ENCODE assay signal across 8 cellular contexts in genomic region chr13:32650705-32651311, GRCh38.
DNase-seq lines count a peak whose midpoint lies in the region; ATAC-seq and TF ChIP-seq lines count a peak whose summit lies in the region.

No MANE protein-coding gene starts in this region.

- peaks cover 42% of the 10 kb centered on the region for H3K36me3 Mint-ChIP-seq in activated T-cell treated with anti-CD3 and anti-CD28 coated beads, Interleukin-2, amount 50 U/mL, for 24 hours (ENCODE audit: low read depth)

- H3K23ac ChIP-seq in trophoblast cell (ENCODE audit: low read length), result no peak overlapping the region

- WGBS in trophoblast cell (ENCODE audit: extremely low coverage, insufficient coverage, insufficient read length), result no CpG with 5 or more reads among the region's 3 CpGs

- no peak overlapping the region for H4K12ac ChIP-seq in trophoblast cell (ENCODE audit: low read depth, low read length)

- H2BK120ac ChIP-seq in trophoblast cell (ENCODE audit: insufficient read depth, low read length, poor library complexity), result no peak overlapping the region

- H3K4me3 ChIP-seq in foreskin fibroblast (ENCODE audit: low read depth in 1 of 2, low read length in 2 of 2) (no peak overlapping the region), trophoblast cell (ENCODE audit: low read depth, low read length) (no peak overlapping the region), vagina (no peak overlapping the region)

- H3K4me2 ChIP-seq in trophoblast cell (ENCODE audit: low read length), result no peak overlapping the region

- no peaks in the 10 kb centered on the region for H3K27me3 ChIP-seq in trophoblast cell (ENCODE audit: insufficient read depth, low read length)
- no peaks in the 10 kb centered on the region for H3K27me3 ChIP-seq in vagina

- no peaks in the 10 kb centered on the region for H3K79me2 ChIP-seq in trophoblast cell (ENCODE audit: control insufficient read depth, insufficient read depth, low read length, poor library complexity)

- no peaks in the 10 kb centered on the region for H3K27me3 Mint-ChIP-seq in activated T-cell treated with anti-CD3 and anti-CD28 coated beads, Interleukin-2, amount 50 U/mL, for 24 hours

- peak overlapping the region; percentile 33 for H3K4me3 Mint-ChIP-seq in activated T-cell treated with anti-CD3 and anti-CD28 coated beads, Interleukin-2, amount 50 U/mL, for 24 hours

- no peak overlapping the region for H3K9ac ChIP-seq in trophoblast cell (ENCODE audit: low read length)

- H3K9me3 ChIP-seq in trophoblast cell (ENCODE audit: insufficient read depth, low read depth, low read length) (no peaks in the 10 kb centered on the region), vagina (no peaks in the 10 kb centered on the region)

- H4K8ac ChIP-seq in trophoblast cell (ENCODE audit: low read depth, low read length), result no peak overlapping the region

- H3K4me1 Mint-ChIP-seq in activated T-cell treated with anti-CD3 and anti-CD28 coated beads, Interleukin-2, amount 50 U/mL, for 24 hours (ENCODE audit: low read depth), result peaks cover 61% of the 10 kb centered on the region

- H2AK5ac ChIP-seq in trophoblast cell (ENCODE audit: low read length), result no peak overlapping the region

- H3K4me1 ChIP-seq in trophoblast cell (ENCODE audit: control insufficient read depth in 1 of 2, insufficient read depth in 2 of 2, low read length in 2 of 2) (no peaks in the 10 kb centered on the region), vagina (peaks cover 32% of the 10 kb centered on the region)

- H2AFZ ChIP-seq in trophoblast cell (ENCODE audit: insufficient read depth, low read length, poor library complexity), result no peak overlapping the region

- H3K9me3 Mint-ChIP-seq in activated T-cell treated with anti-CD3 and anti-CD28 coated beads, Interleukin-2, amount 50 U/mL, for 24 hours, result peaks cover 10% of the 10 kb centered on the region

- H2BK12ac ChIP-seq in trophoblast cell (ENCODE audit: low read length), result no peak overlapping the region

- no peaks in the 10 kb centered on the region for H3K79me1 ChIP-seq in trophoblast cell (ENCODE audit: low read length)

- TF ChIP-seq CTCF in foreskin fibroblast (IDR thresholded peaks at IDR 0.05; ENCODE audit: low read depth, low read length) (peak; percentile 81), vagina (IDR thresholded peaks at IDR 0.05) (peak; percentile 9 to 45 (median 25))

- no peak overlapping the region for H4K91ac ChIP-seq in trophoblast cell (ENCODE audit: low read depth, low read length)

- H3K36me3 ChIP-seq in trophoblast cell (ENCODE audit: control insufficient read depth in 1 of 2, insufficient read depth in 2 of 2, low read length in 2 of 2), result peaks cover 0 to 3% of the 10 kb centered on the region in 2 experiments
- no peaks in the 10 kb centered on the region for H3K36me3 ChIP-seq in vagina

- H3K27ac Mint-ChIP-seq in activated T-cell treated with anti-CD3 and anti-CD28 coated beads, Interleukin-2, amount 50 U/mL, for 24 hours, result peak overlapping the region; percentile 92

- H3K14ac ChIP-seq in trophoblast cell (ENCODE audit: low read length), result no peak overlapping the region

- DNase-seq in CD1c-positive myeloid dendritic cell (ENCODE audit: extremely low spot score) (peak; percentile 65), OCI-M2 (lab: John Stamatoyannopoulos, UW; ENCODE audit: unreplicated experiment) (peak; percentile 9), foreskin fibroblast (peak; percentile 64 to 83), trophoblast cell (peak; percentile 38 to 76), vagina (ENCODE audit: extremely low spot score in 2 of 2) (no peak)
- peak; percentile 44 for DNase-seq in activated T-cell treated with anti-CD3 and anti-CD28 coated beads, Interleukin-2, amount 50 U/mL, for 24 hours

- no peak overlapping the region for H2BK5ac ChIP-seq in trophoblast cell (ENCODE audit: low read depth, low read length, poor library complexity)

- H3K18ac ChIP-seq in trophoblast cell (ENCODE audit: low read length), result no peak overlapping the region

- no peak overlapping the region for H3K4ac ChIP-seq in trophoblast cell (ENCODE audit: low read depth, low read length)

- TF ChIP-seq POLR2A in vagina (IDR thresholded peaks at IDR 0.05), result no peak

- intact Hi-C loops in vagina (cut with DNase I), result no loop called here

- peak; percentile 77 for ATAC-seq in GM19043 (IDR thresholded peaks at IDR 0.05; ENCODE audit: low read depth, unreplicated experiment)
- ATAC-seq in HG03457 (IDR thresholded peaks at IDR 0.05; ENCODE audit: unreplicated experiment), result peak; percentile 59

- H3K27ac ChIP-seq in trophoblast cell (ENCODE audit: low read depth, low read length), result no peak overlapping the region
- no peak overlapping the region for H3K27ac ChIP-seq in vagina

Comparison
In these comparisons a context has a peak if more than half of its experiments do, and no peak if none do; other contexts are left out.
1. DNase-seq: peak in CD1c-positive myeloid dendritic cell (single experiment), OCI-M2 (single experiment), activated T-cell treated with anti-CD3 and anti-CD28 coated beads, Interleukin-2, amount 50 U/mL, for 24 hours (single experiment), foreskin fibroblast (2 of 2) and trophoblast cell (2 of 2); none in vagina (0 of 2).